ENCODE assay signal across 1 cellular context in the genomic region with DNA sequence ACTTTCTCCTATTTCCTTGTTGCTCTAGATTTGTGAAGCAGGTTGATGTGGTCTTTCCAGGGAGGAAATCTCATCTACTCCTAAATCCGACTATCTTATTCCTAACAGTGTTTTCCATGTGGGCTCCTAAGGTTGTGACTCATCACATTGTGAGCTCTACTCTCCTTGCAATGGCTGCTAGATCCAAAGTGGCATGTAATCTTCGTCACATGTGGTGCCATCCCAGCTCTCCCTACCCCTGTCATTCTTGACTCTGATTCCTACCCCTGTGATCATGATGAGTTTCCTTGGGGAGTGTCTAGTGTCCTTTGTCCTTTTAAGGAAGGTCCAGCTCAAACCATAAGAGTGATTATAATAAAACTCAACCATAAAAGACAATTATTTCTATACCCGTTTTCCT.
TF ChIP-seq lines count a peak whose summit lies in the region.

No MANE protein-coding gene starts in this region.

TF ChIP-seq in GM23338, 12 proteins besides CTCF, POLR2A, EP300 and RAD21 (continued from another document):
- TF ChIP-seq CREB1 (CRISPR knock-in tag; IDR thresholded peaks at IDR 0.05; ENCODE audit: low read depth), result no peak
- TF ChIP-seq ZNF114 (CRISPR knock-in tag; IDR thresholded peaks at IDR 0.05), result no peak
- TF ChIP-seq, protein P1, sequence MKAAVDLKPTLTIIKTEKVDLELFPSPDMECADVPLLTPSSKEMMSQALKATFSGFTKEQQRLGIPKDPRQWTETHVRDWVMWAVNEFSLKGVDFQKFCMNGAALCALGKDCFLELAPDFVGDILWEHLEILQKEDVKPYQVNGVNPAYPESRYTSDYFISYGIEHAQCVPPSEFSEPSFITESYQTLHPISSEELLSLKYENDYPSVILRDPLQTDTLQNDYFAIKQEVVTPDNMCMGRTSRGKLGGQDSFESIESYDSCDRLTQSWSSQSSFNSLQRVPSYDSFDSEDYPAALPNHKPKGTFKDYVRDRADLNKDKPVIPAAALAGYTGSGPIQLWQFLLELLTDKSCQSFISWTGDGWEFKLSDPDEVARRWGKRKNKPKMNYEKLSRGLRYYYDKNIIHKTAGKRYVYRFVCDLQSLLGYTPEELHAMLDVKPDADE (IDR thresholded peaks at IDR 0.05), result no peak
- TF ChIP-seq JUNB (IDR thresholded peaks at IDR 0.05; ENCODE audit: unreplicated experiment), result no peak
- TF ChIP-seq POLR2AphosphoS5 (IDR thresholded peaks at IDR 0.05; ENCODE audit: low read depth), result no peak
- TF ChIP-seq NANOG (IDR thresholded peaks at IDR 0.05; ENCODE audit: borderline replicate concordance), result no peak
